Comparison of ENCODE assay signal across 8 cellular contexts in the genomic region with DNA sequence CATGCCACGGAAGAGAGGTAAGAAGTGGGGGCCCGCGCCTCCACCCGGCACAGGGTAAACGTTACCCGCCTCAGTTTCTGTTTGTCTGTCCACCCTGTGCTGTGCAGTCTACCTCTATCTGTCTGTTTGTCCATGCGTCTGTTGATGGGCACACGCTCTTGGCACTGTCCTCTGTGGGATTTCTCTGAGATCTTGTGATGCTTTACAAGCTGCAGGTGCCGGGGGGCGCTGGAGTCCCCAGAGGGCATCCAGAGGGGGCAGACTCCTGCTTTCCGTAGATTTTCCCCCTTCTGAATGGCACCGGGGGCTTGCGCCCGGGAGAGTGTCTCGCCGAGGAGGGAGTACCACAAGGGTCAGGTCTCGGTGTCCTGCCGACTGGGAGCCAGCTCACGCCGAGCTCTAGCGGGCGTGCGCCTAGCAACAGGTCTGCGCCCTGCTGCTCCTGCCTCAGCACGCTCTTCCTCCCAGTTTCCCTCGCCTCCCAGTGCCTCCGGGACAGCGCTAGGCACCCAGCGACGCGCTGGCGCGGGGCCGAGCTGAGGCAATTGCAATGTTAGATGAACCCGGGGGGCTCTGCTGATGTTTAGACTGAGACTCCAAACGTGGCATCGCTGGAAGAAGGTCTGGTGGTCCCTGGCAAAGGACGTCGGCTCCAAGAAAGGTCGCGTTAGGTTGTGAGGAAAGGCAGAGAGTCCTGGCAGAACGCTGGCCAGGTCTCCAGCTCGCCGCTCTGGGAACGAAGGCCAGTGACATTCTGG. TPM values are rescaled to one million over a fixed set of nuclear protein-coding genes. Genes with fewer than 3 reads are reported as not detected.
DNase-seq lines count a peak whose midpoint lies in the region; ATAC-seq and TF ChIP-seq lines count a peak whose summit lies in the region.

No MANE protein-coding gene starts in this region.

- peaks cover 12 to 54% of the 10 kb centered on the region in 2 donors for H3K27me3 ChIP-seq in left lung

- peaks cover 11% of the 10 kb centered on the region for H3K4me1 Mint-ChIP-seq in type B pancreatic cell (ENCODE audit: unreplicated experiment)

- H3K9me3 Mint-ChIP-seq in type B pancreatic cell: no peaks in the 10 kb centered on the region

- H3K9me3 ChIP-seq in left lung: no peaks in the 10 kb centered on the region

- peak overlapping the region; percentile 40 to 52 for H3K4me3 ChIP-seq in left lung

- no peaks in the 10 kb centered on the region for H3K36me3 Mint-ChIP-seq in type B pancreatic cell

- peaks cover 53% of the 10 kb centered on the region for H3K27me3 Mint-ChIP-seq in type B pancreatic cell

- DNase-seq in Daoy (ENCODE audit: low read depth) (peak; percentile 64), NCI-H146 treated with DMSO at 0.1 percent for 48 hours (lab: John Stamatoyannopoulos, UW; ENCODE audit: unreplicated experiment) (peak; percentile 43), cerebellar cortex (ENCODE audit: low spot score) (peak; percentile 22), left lung (peak in 1 of 2 donors; percentile 76), type B pancreatic cell (ENCODE audit: extremely low spot score, unreplicated experiment) (no peak), NCI-H1930 (lab: John Stamatoyannopoulos, UW) (no peak)
- DNase-seq in stimulated activated CD8-positive, alpha-beta memory T cell treated with anti-CD3 and anti-CD28 coated beads, Interleukin-4, amount 100 ng/mL, for 48 hours: no peak

- peak overlapping the region; percentile 26 for H3K27ac Mint-ChIP-seq in type B pancreatic cell

- H3K4me3 Mint-ChIP-seq in type B pancreatic cell: peak overlapping the region; percentile 91

- ATAC-seq in left lung (peak; percentile 60), HG03280 (IDR thresholded peaks at IDR 0.05; ENCODE audit: unreplicated experiment) (no peak)

- no peak overlapping the region for H3K27ac ChIP-seq in left lung

- H3K36me3 ChIP-seq in left lung: no peaks in the 10 kb centered on the region

- no peak for TF ChIP-seq CTCF in left lung (IDR thresholded peaks at IDR 0.05)
- no peak for TF ChIP-seq CTCF in type B pancreatic cell (conservative IDR thresholded peaks at IDR 0.05)

- peaks cover 19 to 46% of the 10 kb centered on the region in 2 donors for H3K4me1 ChIP-seq in left lung

- intact Hi-C loops in left lung (cut with DNase I): loop anchor here in 1 of 2 donors (5.0 kb wide), 3 partner anchors 187 to 318 kb away; no protein-coding TSS in a partner anchor

RNA-seq across cellular contexts. Expression of a gene that starts 0.7 kb away (rescaled TPM):
- total RNA-seq in Daoy (2014; rRNA removed; shearing (Covaris generic)): 2.7 and 5.1 TPM in 2 replicates
- 10 to 100 TPM; 12.4 to 31.8 TPM for total RNA-seq in left lung
- 5.1 and 16.4 TPM in 2 replicates for total RNA-seq in type B pancreatic cell (ENCODE audit: low replicate concordance)

Comparison
In these comparisons a context has a peak if more than half of its experiments do, and no peak if none do; other contexts are left out.
1. DNase-seq: peak in Daoy (single experiment), NCI-H146 treated with DMSO at 0.1 percent for 48 hours (single experiment) and cerebellar cortex (single experiment); none in type B pancreatic cell (single experiment), stimulated activated CD8-positive, alpha-beta memory T cell treated with anti-CD3 and anti-CD28 coated beads, Interleukin-4, amount 100 ng/mL, for 48 hours (single experiment) and NCI-H1930 (0 of 2).